Comparison of ENCODE assay signal across 1 cellular context in the genomic region with DNA sequence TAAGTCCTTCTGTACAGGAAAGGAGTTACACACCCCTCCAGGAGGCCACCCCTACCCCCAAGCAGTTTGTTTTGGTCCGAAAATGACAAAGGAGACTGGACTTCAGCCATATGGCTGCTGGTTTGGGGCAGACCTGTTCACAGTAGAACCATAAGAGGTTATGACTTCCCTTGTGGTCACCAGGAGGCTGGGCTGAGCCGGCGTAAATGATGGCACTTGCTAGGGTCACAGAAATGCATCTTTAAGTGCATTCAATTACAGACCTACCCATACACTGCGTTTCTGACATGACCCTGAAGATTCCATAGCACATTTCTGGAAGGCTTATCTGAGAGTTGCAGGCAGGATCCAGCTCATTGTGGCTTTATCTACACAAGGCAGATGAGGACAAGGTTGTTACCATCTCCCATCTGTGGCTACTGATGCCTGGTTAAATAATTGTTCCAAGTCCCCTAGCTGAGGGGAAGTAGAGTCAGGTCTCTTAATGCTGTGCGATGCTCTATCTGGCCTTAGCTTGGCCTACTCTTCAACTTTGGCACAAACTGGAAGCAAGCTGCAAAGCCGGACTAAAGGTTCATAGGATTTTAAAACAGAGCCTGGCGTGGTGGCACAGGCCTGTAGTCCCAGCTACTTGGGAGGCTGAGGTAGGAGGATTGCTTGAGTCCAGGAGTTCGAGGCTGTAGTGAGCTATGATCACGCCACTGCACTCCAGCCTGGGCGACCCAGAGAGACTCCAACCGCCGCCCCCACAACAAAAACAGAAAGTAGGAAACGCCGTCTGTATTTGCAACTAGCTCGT.
TF ChIP-seq lines count a peak whose summit lies in the region.

No MANE protein-coding gene starts in this region.

TF ChIP-seq in GM23338, 12 proteins besides CTCF, POLR2A, EP300 and RAD21 (continued from another document):
- TF ChIP-seq, protein P1, sequence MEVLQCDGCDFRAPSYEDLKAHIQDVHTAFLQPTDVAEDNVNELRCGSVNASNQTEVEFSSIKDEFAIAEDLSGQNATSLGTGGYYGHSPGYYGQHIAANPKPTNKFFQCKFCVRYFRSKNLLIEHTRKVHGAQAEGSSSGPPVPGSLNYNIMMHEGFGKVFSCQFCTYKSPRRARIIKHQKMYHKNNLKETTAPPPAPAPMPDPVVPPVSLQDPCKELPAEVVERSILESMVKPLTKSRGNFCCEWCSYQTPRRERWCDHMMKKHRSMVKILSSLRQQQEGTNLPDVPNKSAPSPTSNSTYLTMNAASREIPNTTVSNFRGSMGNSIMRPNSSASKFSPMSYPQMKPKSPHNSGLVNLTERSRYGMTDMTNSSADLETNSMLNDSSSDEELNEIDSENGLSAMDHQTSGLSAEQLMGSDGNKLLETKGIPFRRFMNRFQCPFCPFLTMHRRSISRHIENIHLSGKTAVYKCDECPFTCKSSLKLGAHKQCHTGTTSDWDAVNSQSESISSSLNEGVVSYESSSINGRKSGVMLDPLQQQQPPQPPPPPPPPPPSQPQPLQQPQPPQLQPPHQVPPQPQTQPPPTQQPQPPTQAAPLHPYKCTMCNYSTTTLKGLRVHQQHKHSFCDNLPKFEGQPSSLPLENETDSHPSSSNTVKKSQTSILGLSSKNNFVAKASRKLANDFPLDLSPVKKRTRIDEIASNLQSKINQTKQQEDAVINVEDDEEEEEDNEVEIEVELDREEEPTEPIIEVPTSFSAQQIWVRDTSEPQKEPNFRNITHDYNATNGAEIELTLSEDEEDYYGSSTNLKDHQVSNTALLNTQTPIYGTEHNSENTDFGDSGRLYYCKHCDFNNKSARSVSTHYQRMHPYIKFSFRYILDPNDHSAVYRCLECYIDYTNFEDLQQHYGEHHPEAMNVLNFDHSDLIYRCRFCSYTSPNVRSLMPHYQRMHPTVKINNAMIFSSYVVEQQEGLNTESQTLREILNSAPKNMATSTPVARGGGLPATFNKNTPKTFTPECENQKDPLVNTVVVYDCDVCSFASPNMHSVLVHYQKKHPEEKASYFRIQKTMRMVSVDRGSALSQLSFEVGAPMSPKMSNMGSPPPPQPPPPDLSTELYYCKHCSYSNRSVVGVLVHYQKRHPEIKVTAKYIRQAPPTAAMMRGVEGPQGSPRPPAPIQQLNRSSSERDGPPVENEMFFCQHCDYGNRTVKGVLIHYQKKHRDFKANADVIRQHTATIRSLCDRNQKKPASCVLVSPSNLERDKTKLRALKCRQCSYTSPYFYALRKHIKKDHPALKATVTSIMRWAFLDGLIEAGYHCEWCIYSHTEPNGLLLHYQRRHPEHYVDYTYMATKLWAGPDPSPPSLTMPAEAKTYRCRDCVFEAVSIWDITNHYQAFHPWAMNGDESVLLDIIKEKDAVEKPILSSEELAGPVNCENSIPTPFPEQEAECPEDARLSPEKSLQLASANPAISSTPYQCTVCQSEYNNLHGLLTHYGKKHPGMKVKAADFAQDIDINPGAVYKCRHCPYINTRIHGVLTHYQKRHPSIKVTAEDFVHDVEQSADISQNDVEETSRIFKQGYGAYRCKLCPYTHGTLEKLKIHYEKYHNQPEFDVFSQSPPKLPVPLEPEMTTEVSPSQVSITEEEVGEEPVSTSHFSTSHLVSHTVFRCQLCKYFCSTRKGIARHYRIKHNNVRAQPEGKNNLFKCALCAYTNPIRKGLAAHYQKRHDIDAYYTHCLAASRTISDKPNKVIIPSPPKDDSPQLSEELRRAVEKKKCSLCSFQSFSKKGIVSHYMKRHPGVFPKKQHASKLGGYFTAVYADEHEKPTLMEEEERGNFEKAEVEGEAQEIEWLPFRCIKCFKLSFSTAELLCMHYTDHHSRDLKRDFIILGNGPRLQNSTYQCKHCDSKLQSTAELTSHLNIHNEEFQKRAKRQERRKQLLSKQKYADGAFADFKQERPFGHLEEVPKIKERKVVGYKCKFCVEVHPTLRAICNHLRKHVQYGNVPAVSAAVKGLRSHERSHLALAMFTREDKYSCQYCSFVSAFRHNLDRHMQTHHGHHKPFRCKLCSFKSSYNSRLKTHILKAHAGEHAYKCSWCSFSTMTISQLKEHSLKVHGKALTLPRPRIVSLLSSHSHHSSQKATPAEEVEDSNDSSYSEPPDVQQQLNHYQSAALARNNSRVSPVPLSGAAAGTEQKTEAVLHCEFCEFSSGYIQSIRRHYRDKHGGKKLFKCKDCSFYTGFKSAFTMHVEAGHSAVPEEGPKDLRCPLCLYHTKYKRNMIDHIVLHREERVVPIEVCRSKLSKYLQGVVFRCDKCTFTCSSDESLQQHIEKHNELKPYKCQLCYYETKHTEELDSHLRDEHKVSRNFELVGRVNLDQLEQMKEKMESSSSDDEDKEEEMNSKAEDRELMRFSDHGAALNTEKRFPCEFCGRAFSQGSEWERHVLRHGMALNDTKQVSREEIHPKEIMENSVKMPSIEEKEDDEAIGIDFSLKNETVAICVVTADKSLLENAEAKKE (CRISPR knock-in tag; IDR thresholded peaks at IDR 0.05), result no peak
- TF ChIP-seq ZNF331 (CRISPR knock-in tag; IDR thresholded peaks at IDR 0.05; ENCODE audit: low read depth) (no peak), NANOG (IDR thresholded peaks at IDR 0.05; ENCODE audit: borderline replicate concordance) (no peak), CREB1 (CRISPR knock-in tag; IDR thresholded peaks at IDR 0.05; ENCODE audit: low read depth) (no peak)
- TF ChIP-seq, protein P2, sequence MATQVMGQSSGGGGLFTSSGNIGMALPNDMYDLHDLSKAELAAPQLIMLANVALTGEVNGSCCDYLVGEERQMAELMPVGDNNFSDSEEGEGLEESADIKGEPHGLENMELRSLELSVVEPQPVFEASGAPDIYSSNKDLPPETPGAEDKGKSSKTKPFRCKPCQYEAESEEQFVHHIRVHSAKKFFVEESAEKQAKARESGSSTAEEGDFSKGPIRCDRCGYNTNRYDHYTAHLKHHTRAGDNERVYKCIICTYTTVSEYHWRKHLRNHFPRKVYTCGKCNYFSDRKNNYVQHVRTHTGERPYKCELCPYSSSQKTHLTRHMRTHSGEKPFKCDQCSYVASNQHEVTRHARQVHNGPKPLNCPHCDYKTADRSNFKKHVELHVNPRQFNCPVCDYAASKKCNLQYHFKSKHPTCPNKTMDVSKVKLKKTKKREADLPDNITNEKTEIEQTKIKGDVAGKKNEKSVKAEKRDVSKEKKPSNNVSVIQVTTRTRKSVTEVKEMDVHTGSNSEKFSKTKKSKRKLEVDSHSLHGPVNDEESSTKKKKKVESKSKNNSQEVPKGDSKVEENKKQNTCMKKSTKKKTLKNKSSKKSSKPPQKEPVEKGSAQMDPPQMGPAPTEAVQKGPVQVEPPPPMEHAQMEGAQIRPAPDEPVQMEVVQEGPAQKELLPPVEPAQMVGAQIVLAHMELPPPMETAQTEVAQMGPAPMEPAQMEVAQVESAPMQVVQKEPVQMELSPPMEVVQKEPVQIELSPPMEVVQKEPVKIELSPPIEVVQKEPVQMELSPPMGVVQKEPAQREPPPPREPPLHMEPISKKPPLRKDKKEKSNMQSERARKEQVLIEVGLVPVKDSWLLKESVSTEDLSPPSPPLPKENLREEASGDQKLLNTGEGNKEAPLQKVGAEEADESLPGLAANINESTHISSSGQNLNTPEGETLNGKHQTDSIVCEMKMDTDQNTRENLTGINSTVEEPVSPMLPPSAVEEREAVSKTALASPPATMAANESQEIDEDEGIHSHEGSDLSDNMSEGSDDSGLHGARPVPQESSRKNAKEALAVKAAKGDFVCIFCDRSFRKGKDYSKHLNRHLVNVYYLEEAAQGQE (IDR thresholded peaks at IDR 0.05; ENCODE audit: unreplicated experiment), result no peak
- TF ChIP-seq, protein P3, sequence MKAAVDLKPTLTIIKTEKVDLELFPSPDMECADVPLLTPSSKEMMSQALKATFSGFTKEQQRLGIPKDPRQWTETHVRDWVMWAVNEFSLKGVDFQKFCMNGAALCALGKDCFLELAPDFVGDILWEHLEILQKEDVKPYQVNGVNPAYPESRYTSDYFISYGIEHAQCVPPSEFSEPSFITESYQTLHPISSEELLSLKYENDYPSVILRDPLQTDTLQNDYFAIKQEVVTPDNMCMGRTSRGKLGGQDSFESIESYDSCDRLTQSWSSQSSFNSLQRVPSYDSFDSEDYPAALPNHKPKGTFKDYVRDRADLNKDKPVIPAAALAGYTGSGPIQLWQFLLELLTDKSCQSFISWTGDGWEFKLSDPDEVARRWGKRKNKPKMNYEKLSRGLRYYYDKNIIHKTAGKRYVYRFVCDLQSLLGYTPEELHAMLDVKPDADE (IDR thresholded peaks at IDR 0.05), result no peak
